ENCODE assay signal across 34 cellular contexts in genomic region chr2:83253848-83254247, GRCh38.
"Had no signal": no experiment of that assay in that cellular context is flagged by ENCODE, and none has a peak within 500 bp of the region (broad histone marks: within the 10 kb centered on the region; RNA-seq: fewer than 3 reads in every experiment).

No MANE protein-coding gene starts in this region.

- H3K36me3 ChIP-seq: adrenal gland, ascending aorta, brain microvascular endothelial cell, breast epithelium, cardiac muscle cell had no signal

- H3K4me1 ChIP-seq: adrenal gland, ascending aorta, body of pancreas, breast epithelium had no signal

- H3K4me3 ChIP-seq: adrenal gland, ascending aorta, body of pancreas, breast epithelium, cardiac muscle cell had no signal

- H3K27ac ChIP-seq: adrenal gland, ascending aorta, body of pancreas, brain microvascular endothelial cell, breast epithelium, cardiac muscle cell had no signal

- ATAC-seq: activated naive CD4-positive, alpha-beta T cell treated with anti-CD3 and anti-CD28 coated beads, Interleukin-2, amount 50 U/mL, for 72 hours; activated naive CD8-positive, alpha-beta T cell treated with anti-CD3 and anti-CD28 coated beads, Interleukin-2, amount 50 U/mL, for 24 hours; activated T-cell treated with anti-CD3 and anti-CD28 coated beads, Interleukin-2, amount 50 U/mL, for 4 hours; activated T-cell treated with anti-CD3 and anti-CD28 coated beads, Interleukin-2, amount 50 U/mL, for 72 hours; activated T-helper 17 cell treated with anti-CD3 and anti-CD28 coated beads, Interleukin-2, amount 50 U/mL, for 72 hours; body of pancreas had no signal

- H3K27me3 ChIP-seq: adrenal gland, ascending aorta, body of pancreas, brain microvascular endothelial cell, breast epithelium, cardiac muscle cell had no signal

- FAIRE-seq: astrocyte, bronchial epithelial cell had no signal

- H3K9me3 ChIP-seq: adrenal gland, body of pancreas had no signal

- DNase-seq: activated effector memory CD4-positive, alpha-beta T cell treated with anti-CD3 and anti-CD28 coated beads, Interleukin-2, amount 50 U/mL, for 16 hours; activated effector memory CD4-positive, alpha-beta T cell treated with Interleukin-2 at 50 U/mL for 16 hours; activated gamma-delta T cell; activated gamma-delta T cell treated with Interleukin-2 at 50 U/mL for 16 hours; activated naive CD4-positive, alpha-beta T cell; activated naive CD4-positive, alpha-beta T cell treated with anti-CD3 and anti-CD28 coated beads for 36 hours; activated naive CD4-positive, alpha-beta T cell treated with anti-CD3 and anti-CD28 coated beads, Interleukin-2, amount 10 ng/mL, durations not matched to agents 7 days and 5 days; activated naive CD4-positive, alpha-beta T cell treated with anti-CD3 and anti-CD28 coated beads, Interleukin-2, amount 50 U/mL, for 16 hours; activated naive CD4-positive, alpha-beta T cell treated with Interleukin-2 at 50 U/mL for 16 hours; activated naive CD8-positive, alpha-beta T cell treated with anti-CD3 and anti-CD28 coated beads for 36 hours; activated naive CD8-positive, alpha-beta T cell treated with anti-CD3 and anti-CD28 coated beads, Interleukin-2, amount 10 ng/mL, durations not matched to agents 7 days and 5 days; activated naive CD8-positive, alpha-beta T cell treated with anti-CD3 and anti-CD28 coated beads, Interleukin-2, amount 50 U/mL, for 24 hours; activated T-cell treated with anti-CD3 and anti-CD28 coated beads, Interleukin-2, amount 50 U/mL, for 1 hour; activated T-cell treated with anti-CD3 and anti-CD28 coated beads, Interleukin-2, amount 50 U/mL, for 24 hours; activated T-cell treated with anti-CD3 and anti-CD28 coated beads, Interleukin-2, amount 50 U/mL, for 4 hours; activated T-cell treated with anti-CD3 and anti-CD28 coated beads, Interleukin-2, amount 50 U/mL, for 48 hours; activated T-cell treated with anti-CD3 and anti-CD28 coated beads, Interleukin-2, amount 50 U/mL, for 72 hours; adrenal gland; amniotic stem cell; amygdala; anterior cingulate cortex; aorta; body of pancreas; brain microvascular endothelial cell; caudate nucleus; central memory CD4-positive, alpha-beta T cell; cerebellar nuclear complex had no signal
